In the genomic region with DNA sequence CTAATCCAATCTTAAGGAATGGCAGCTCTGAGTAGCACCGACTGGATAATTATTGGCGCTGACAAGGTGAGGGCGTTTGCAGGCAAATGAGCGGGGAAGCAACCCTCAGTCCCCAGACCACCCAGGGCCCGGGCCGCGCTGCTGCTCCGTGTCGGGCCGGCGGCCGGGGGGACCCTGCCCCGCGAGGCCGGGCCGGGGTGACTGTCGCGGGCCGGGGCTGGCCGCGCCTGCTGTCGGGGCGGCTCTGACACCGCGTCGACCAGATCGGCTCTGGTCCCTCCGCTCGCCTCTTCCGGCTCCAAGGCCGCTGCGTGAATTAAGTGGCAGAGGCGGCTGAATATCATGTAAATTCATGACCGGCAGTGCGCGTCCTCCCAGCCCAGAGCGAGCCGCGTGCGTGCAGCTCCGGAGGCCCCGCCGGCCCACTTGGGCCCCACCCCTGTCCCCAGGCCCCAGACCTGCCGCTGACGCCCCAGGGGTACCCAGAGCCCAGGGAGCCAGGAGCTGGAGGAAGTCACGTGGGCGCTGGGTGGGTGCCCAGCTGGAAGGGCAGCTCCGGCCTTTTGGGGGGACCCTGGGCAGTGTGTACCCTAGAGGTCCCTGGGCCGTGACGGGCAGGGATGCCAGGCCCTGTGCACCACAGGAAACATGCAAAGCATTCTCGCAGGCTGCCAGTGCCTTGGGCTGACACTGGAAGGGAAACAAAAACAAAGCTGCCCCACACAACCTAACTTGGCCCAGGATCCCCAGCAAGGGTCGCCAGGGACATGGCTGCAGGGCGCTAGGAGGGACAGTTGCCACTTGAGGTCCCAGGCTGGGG, we compare ENCODE assay signal across 17 cellular contexts.
"Had no signal": no experiment of that assay in that cellular context is flagged by ENCODE, and none has a peak within 500 bp of the region (broad histone marks: within the 10 kb centered on the region; RNA-seq: fewer than 3 reads in every experiment).

No MANE protein-coding gene starts in this region.

- H3K4me1 ChIP-seq: breast epithelium, lower lobe of right lung, transverse colon had no signal

- H3K4me3 ChIP-seq: breast epithelium, lower lobe of right lung, SK-N-MC, transverse colon had no signal

- DNase-seq: activated CD4-positive, alpha-beta T cell treated with anti-CD3 and anti-CD28 coated beads for 36 hours; activated CD4-positive, alpha-beta T cell treated with anti-CD3 and anti-CD28 coated beads, Interleukin-2, amount 50 U/mL, for 48 hours; activated naive CD8-positive, alpha-beta T cell treated with anti-CD3 and anti-CD28 coated beads, Interleukin-2, amount 10 ng/mL, durations not matched to agents 7 days and 5 days; activated T-cell treated with anti-CD3 and anti-CD28 coated beads for 4 hours; cerebellar nuclear complex; effector memory CD4-positive, alpha-beta T cell; left cardiac atrium; lower lobe of right lung; nucleus accumbens; stimulated activated CD4-positive, alpha-beta T cell treated with anti-CD3 and anti-CD28 coated beads, Interleukin-2, amount 100 ng/mL, for 24 hours; transverse colon had no signal

- H3K4me3 Mint-ChIP-seq: activated CD4-positive, alpha-beta T cell treated with anti-CD3 and anti-CD28 coated beads for 36 hours; activated naive CD8-positive, alpha-beta T cell treated with anti-CD3 and anti-CD28 coated beads, Interleukin-2, amount 10 ng/mL, durations not matched to agents 7 days and 5 days; activated T-helper 1 cell treated with anti-CD3 and anti-CD28 coated beads, Interleukin-12 subunit alpha, Interleukin-12 subunit beta, Interleukin-2, Interleukin-4 antibody, amounts not matched to agents 30 ng/mL and 10 ng/mL and 1 ng/mL, durations not matched to agents 14 hours and 24 hours and 36 hours; mesothelial cell of epicardium; nephron; stimulated activated naive CD8-positive, alpha-beta T cell treated with anti-CD3 and anti-CD28 coated beads, Interleukin-15, Interleukin-2, amounts not matched to agents 100 ng/mL and 50 ng/mL, for 24 hours had no signal

- H3K27ac Mint-ChIP-seq: activated CD4-positive, alpha-beta T cell treated with anti-CD3 and anti-CD28 coated beads for 36 hours; activated naive CD8-positive, alpha-beta T cell treated with anti-CD3 and anti-CD28 coated beads, Interleukin-2, amount 10 ng/mL, durations not matched to agents 7 days and 5 days; activated T-helper 1 cell treated with anti-CD3 and anti-CD28 coated beads, Interleukin-12 subunit alpha, Interleukin-12 subunit beta, Interleukin-2, Interleukin-4 antibody, amounts not matched to agents 30 ng/mL and 10 ng/mL and 1 ng/mL, durations not matched to agents 14 hours and 24 hours and 36 hours; mesothelial cell of epicardium; stimulated activated naive CD8-positive, alpha-beta T cell treated with anti-CD3 and anti-CD28 coated beads, Interleukin-15, Interleukin-2, amounts not matched to agents 100 ng/mL and 50 ng/mL, for 24 hours had no signal

- H3K9me3 Mint-ChIP-seq: activated naive CD8-positive, alpha-beta T cell treated with anti-CD3 and anti-CD28 coated beads, Interleukin-2, amount 10 ng/mL, durations not matched to agents 7 days and 5 days; activated T-helper 1 cell treated with anti-CD3 and anti-CD28 coated beads, Interleukin-12 subunit alpha, Interleukin-12 subunit beta, Interleukin-2, Interleukin-4 antibody, amounts not matched to agents 30 ng/mL and 10 ng/mL and 1 ng/mL, durations not matched to agents 14 hours and 24 hours and 36 hours; stimulated activated naive CD8-positive, alpha-beta T cell treated with anti-CD3 and anti-CD28 coated beads, Interleukin-15, Interleukin-2, amounts not matched to agents 100 ng/mL and 50 ng/mL, for 24 hours had no signal

- H3K27ac ChIP-seq: breast epithelium, lower lobe of right lung, SK-N-MC, transverse colon had no signal

- H3K36me3 ChIP-seq: breast epithelium, lower lobe of right lung, transverse colon had no signal

- H3K4me1 Mint-ChIP-seq: activated CD4-positive, alpha-beta T cell treated with anti-CD3 and anti-CD28 coated beads for 36 hours; activated naive CD8-positive, alpha-beta T cell treated with anti-CD3 and anti-CD28 coated beads, Interleukin-2, amount 10 ng/mL, durations not matched to agents 7 days and 5 days had no signal

- H3K9me3 ChIP-seq: breast epithelium, lower lobe of right lung, transverse colon had no signal

- H3K36me3 Mint-ChIP-seq: activated naive CD8-positive, alpha-beta T cell treated with anti-CD3 and anti-CD28 coated beads, Interleukin-2, amount 10 ng/mL, durations not matched to agents 7 days and 5 days; mesothelial cell of epicardium had no signal

- H3K27me3 ChIP-seq: breast epithelium had no signal

- ATAC-seq: activated CD4-positive, alpha-beta T cell treated with anti-CD3 and anti-CD28 coated beads for 36 hours; left cardiac atrium; lower lobe of right lung had no signal
